1 cellular context compared by ENCODE assay signal in the genomic region with DNA sequence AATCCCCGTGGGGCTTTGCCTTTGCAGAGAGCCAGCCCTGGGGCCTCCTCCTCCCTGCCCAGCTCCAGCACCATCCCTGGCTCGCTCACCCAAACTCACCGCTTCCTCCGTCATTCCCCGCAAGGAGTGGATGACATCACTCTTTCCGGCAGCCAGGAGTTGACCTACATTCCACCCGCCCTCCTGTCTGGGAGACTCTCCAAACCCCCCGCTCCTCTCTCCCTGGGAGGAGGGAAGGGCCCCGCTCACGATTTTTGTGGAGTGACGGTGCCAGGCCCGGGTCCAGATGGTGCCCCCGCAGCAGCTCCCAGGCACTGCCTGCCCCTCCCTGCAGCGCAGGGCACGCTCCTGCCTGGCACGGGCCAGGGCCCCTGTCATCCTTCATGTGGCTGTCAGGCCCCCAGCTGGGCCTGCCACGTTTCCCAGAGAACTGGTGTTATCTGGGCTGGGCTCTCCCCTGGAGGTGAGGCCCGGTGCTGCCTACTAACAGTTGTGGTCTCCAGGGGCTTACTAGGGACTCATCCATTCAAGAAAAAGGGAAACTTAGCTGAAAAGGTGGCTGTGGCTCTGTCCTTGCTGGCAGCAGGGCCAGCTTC.
A peak's percentile ranks its signal among the peaks of the same experiment; 100 is the strongest.
TF ChIP-seq lines count a peak whose summit lies in the region.

No MANE protein-coding gene starts in this region.

TF ChIP-seq in IMR-90, 13 proteins besides CTCF, POLR2A, EP300 and RAD21 (continued from another document):
- TF ChIP-seq, protein P1, sequence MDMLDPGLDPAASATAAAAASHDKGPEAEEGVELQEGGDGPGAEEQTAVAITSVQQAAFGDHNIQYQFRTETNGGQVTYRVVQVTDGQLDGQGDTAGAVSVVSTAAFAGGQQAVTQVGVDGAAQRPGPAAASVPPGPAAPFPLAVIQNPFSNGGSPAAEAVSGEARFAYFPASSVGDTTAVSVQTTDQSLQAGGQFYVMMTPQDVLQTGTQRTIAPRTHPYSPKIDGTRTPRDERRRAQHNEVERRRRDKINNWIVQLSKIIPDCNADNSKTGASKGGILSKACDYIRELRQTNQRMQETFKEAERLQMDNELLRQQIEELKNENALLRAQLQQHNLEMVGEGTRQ (IDR thresholded peaks at IDR 0.05; ENCODE audit: low read depth, low read length): peak; percentile 40; the same call in 1 of the 2 replicates
- no peak for TF ChIP-seq RFX5 (IDR thresholded peaks at IDR 0.05; ENCODE audit: low read depth, low read length)
- 0 out of 2 replicates have a peak, but pooled peaks have one; percentile 9 for TF ChIP-seq MXI1 (IDR thresholded peaks at IDR 0.05; ENCODE audit: borderline replicate concordance, low read depth, low read length)
- TF ChIP-seq MAZ (IDR thresholded peaks at IDR 0.05; ENCODE audit: borderline replicate concordance, low read depth, low read length): peak; percentile 97
- TF ChIP-seq BHLHE40 (IDR thresholded peaks at IDR 0.05; ENCODE audit: low read depth, low read length): peak; percentile 97
- TF ChIP-seq, protein P2, sequence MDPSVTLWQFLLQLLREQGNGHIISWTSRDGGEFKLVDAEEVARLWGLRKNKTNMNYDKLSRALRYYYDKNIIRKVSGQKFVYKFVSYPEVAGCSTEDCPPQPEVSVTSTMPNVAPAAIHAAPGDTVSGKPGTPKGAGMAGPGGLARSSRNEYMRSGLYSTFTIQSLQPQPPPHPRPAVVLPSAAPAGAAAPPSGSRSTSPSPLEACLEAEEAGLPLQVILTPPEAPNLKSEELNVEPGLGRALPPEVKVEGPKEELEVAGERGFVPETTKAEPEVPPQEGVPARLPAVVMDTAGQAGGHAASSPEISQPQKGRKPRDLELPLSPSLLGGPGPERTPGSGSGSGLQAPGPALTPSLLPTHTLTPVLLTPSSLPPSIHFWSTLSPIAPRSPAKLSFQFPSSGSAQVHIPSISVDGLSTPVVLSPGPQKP (IDR thresholded peaks at IDR 0.05; ENCODE audit: borderline replicate concordance, low read depth, low read length): no peak
- TF ChIP-seq SMC3 (IDR thresholded peaks at IDR 0.05; ENCODE audit: low read depth, low read length): no peak
